In the genomic region with DNA sequence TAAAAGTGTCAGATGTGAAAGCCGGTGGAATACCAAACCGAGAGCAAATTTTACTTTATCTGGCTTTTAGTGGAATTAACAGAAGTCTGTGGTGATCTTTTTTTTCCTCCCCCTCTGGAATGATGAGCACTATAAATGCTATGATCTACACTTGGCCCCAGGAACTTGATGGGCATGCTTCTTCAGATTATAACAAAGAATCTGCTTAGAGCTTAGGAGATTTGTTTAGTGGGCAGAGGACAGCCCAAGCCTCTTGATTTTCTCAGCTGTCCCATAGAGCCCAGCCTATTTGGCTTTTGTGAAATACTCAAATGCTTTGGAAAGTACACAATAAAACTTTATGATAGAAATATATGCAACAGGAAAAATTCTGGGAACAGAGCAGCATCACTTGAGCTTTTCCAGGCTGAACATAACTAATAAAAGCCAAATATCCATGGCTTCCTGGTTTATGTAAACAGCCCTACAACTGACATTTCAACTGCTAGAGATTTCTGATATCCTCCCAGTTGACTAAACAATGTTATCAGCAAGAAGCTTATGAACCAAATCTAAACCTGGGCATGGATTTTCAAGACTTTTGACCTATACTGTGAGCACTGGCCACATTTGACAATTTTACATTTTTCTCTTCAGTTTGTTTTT, we compare ENCODE assay signal across 9 cellular contexts.
"Had no signal": no experiment of that assay in that cellular context is flagged by ENCODE, and none has a peak within 500 bp of the region (broad histone marks: within the 10 kb centered on the region; RNA-seq: fewer than 3 reads in every experiment).

No MANE protein-coding gene starts in this region.

- H3K4me1 ChIP-seq: gastroesophageal sphincter, tibial artery had no signal

- H3K36me3 ChIP-seq: cardiac muscle cell had no signal

- DNase-seq: activated gamma-delta T cell treated with Interleukin-2 at 50 U/mL for 16 hours; activated T-cell treated with anti-CD3 and anti-CD28 coated beads, Interleukin-2, amount 50 U/mL, for 4 hours; nephron progenitor cell; stimulated activated CD4-positive, alpha-beta T cell treated with anti-CD3 and anti-CD28 coated beads, Interleukin-4, amount 100 ng/mL, for 4 hours; T-helper 17 cell; tibial artery had no signal

- H3K9me3 ChIP-seq: gastroesophageal sphincter, tibial artery had no signal

- H3K4me3 ChIP-seq: cardiac muscle cell, gastroesophageal sphincter, tibial artery had no signal

- H3K27ac ChIP-seq: cardiac muscle cell, gastroesophageal sphincter, tibial artery had no signal

- H3K27me3 ChIP-seq: cardiac muscle cell, gastroesophageal sphincter, tibial artery had no signal

- ATAC-seq: activated T-cell treated with anti-CD3 and anti-CD28 coated beads, Interleukin-2, amount 50 U/mL, for 4 hours; gastroesophageal sphincter; SK-N-SH treated with all-trans-retinoic acid at 6 μM for 48 hours had no signal
